8 cellular contexts compared by ENCODE assay signal in the genomic region with DNA sequence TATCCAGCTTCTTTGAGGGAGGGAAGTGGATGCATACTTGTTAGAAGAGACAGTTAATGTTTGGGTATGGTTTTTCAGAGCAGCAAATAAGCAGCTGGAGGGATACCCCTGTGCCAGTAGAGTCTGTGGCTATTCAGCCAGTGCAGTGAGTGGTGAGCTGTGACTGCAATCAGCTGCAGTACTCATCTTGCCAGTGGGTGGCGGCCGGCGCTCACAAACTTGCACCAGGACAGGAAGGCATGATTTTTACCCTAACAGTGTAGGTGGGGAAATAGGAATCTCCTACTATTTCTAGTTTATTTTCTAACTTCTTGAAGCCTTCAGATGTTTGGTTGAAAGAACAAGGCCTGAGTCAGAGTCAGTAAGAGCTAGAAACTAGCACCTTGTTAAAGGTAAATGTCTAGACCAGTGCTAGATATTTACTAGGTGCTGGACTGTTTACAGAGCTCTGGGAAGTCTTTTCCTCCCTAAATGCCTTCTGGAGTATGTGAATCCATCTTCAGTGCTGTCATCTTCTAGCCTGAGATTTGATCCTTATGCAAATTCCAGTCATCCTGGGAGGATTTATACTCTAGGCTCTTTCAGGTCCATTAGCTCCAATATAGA. TPM values are rescaled to one million over a fixed set of nuclear protein-coding genes. Genes with fewer than 3 reads are reported as not detected.
A peak's percentile ranks its signal among the peaks of the same experiment; 100 is the strongest.
DNase-seq lines count a peak whose midpoint lies in the region; ATAC-seq and TF ChIP-seq lines count a peak whose summit lies in the region.

No MANE protein-coding gene starts in this region.

- no peaks in the 10 kb centered on the region for H4K20me1 ChIP-seq in hepatocyte (ENCODE audit: insufficient read depth, poor library complexity, severe bottlenecking)

- no peak overlapping the region for H2AFZ ChIP-seq in hepatocyte

- H3K9me3 ChIP-seq in ascending aorta (no peaks in the 10 kb centered on the region), hepatocyte (ENCODE audit: low read depth) (no peaks in the 10 kb centered on the region), spleen (no peaks in the 10 kb centered on the region)

- no peak for TF ChIP-seq POLR2A in spleen (IDR thresholded peaks at IDR 0.05)

- no peak overlapping the region for H3K27ac ChIP-seq in ascending aorta
- H3K27ac ChIP-seq in hepatocyte: no peak overlapping the region
- H3K27ac ChIP-seq in spleen: no peak overlapping the region

- peak; percentile 88 for ATAC-seq in GM21360 (IDR thresholded peaks at IDR 0.05; ENCODE audit: unreplicated experiment)
- no peak for ATAC-seq in GM18870 (IDR thresholded peaks at IDR 0.05; ENCODE audit: unreplicated experiment)

- 0% methylated on average over 3 of the region's 3 CpGs for whole genome bisulfite sequencing in hepatocyte (ENCODE audit: low lambda C conversion rate, missing lambda C conversion rate)
- WGBS in spleen, 5 donors: 0 to 8% (median 2%) methylated on average over 3 of the region's 3 CpGs

- no peak overlapping the region for H3K4me2 ChIP-seq in hepatocyte

- H3K4me3 ChIP-seq in ascending aorta (no peak overlapping the region), hepatocyte (no peak overlapping the region), spleen (no peak overlapping the region)

- no peaks in the 10 kb centered on the region for H3K9me2 ChIP-seq in hepatocyte (replicated peaks; ENCODE audit: insufficient read depth)

- TF ChIP-seq CTCF in ascending aorta (IDR thresholded peaks at IDR 0.05) (peak; percentile 85 to 88 (median 87)), hepatocyte (IDR thresholded peaks at IDR 0.05; ENCODE audit: poor library complexity) (peak; percentile 92), spleen (IDR thresholded peaks at IDR 0.05 in 8 of 11, conservative IDR thresholded peaks at IDR 0.05 in 3 of 11) (peak; percentile 65 to 92 (median 79))

- DNase-seq in EH (ENCODE audit: low read depth) (peak; percentile 66), HPDE6-E6E7 (ENCODE audit: extremely low spot score) (peak; percentile 31), T-helper 1 cell (peak in 4 of 5 donors; percentile 21 to 59 (median 36)), ascending aorta (ENCODE audit: low spot score in 2 of 2) (peak in 1 of 2 donors; percentile 84), hepatocyte (ENCODE audit: low spot score) (peak; percentile 84), spleen (peak; percentile 91)

- H3K4me1 ChIP-seq in ascending aorta (no peaks in the 10 kb centered on the region), hepatocyte (ENCODE audit: insufficient read depth) (no peaks in the 10 kb centered on the region), spleen (peaks cover 0 to 16% (median 5%) of the 10 kb centered on the region in 6 donors)

- H3K36me3 ChIP-seq in ascending aorta (no peaks in the 10 kb centered on the region), hepatocyte (replicated peaks; ENCODE audit: insufficient read depth, low read depth) (no peaks in the 10 kb centered on the region), spleen (no peaks in the 10 kb centered on the region)

- intact Hi-C loops in ascending aorta (cut with DNase I) (loop anchor here (1.0 to 10.0 kb wide), 3 partner anchors 344 to 677 kb away; no protein-coding TSS in a partner anchor), spleen (cut with DNase I; ENCODE audit: low total_unique reads) (loop anchor here (5.0 kb wide), 1 partner anchor 342 kb away; no protein-coding TSS in a partner anchor)

- no peaks in the 10 kb centered on the region for H3K27me3 ChIP-seq in ascending aorta
- H3K27me3 ChIP-seq in hepatocyte: peaks cover 5% of the 10 kb centered on the region
- H3K27me3 ChIP-seq in spleen (replicated peaks in 1 of 7): peaks cover 0 to 8% (median 0%) of the 10 kb centered on the region in 7 donors

- no peaks in the 10 kb centered on the region for H3K79me2 ChIP-seq in hepatocyte

RNA-seq across cellular contexts. Expression of gene TIMP4, which starts 23.6 kb away (rescaled TPM):
- total RNA-seq in ascending aorta: 78.9 TPM
- 4.7 and 5.5 TPM in 2 replicates for total RNA-seq in hepatocyte
- 4.7 and 5.4 TPM in 2 replicates for polyA plus RNA-seq in hepatocyte
- 10 to 100 TPM in 1 of 7 donors, 1 to 10 TPM in 4, under 1 TPM in 2; 0.37 to 10.8 (median 2.5) TPM for total RNA-seq in spleen
- polyA plus RNA-seq in spleen: 1 to 10 TPM in 2 of 3 donors, under 1 TPM in 1; 0.43 to 2.4 (median 1.9) TPM
